30 cellular contexts compared by ENCODE assay signal in the genomic region with DNA sequence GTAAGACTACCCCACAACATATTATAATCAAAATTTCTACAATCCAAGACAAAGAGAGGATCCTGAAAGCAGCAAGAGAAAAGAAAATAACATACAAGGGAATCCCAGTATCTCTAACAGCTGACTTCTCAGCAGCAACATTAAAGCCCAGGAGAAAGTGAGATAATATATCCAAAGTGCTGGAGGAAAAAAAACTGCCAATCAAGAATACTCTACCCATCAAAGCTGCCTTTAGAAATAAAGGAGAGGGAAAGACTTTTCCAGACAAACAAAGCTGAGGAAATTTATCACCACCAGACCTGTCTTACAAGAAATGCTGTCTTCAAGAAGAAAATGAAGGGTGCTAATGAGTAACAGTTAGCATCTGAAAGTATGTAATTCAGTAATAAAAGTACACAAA.
"Had no signal": no experiment of that assay in that cellular context is flagged by ENCODE, and none has a peak within 500 bp of the region (broad histone marks: within the 10 kb centered on the region; RNA-seq: fewer than 3 reads in every experiment).

No MANE protein-coding gene starts in this region.

- H3K27ac ChIP-seq: adrenal gland, ascending aorta, body of pancreas, brain microvascular endothelial cell, breast epithelium, cardiac muscle cell had no signal

- H3K36me3 ChIP-seq: adrenal gland, ascending aorta, brain microvascular endothelial cell, breast epithelium, cardiac muscle cell had no signal

- H3K27me3 ChIP-seq: adrenal gland, ascending aorta, body of pancreas, brain microvascular endothelial cell, breast epithelium, cardiac muscle cell had no signal

- DNase-seq: activated effector memory CD4-positive, alpha-beta T cell treated with anti-CD3 and anti-CD28 coated beads, Interleukin-2, amount 50 U/mL, for 16 hours; activated effector memory CD4-positive, alpha-beta T cell treated with Interleukin-2 at 50 U/mL for 16 hours; activated gamma-delta T cell; activated gamma-delta T cell treated with Interleukin-2 at 50 U/mL for 16 hours; activated naive CD4-positive, alpha-beta T cell; activated naive CD4-positive, alpha-beta T cell treated with anti-CD3 and anti-CD28 coated beads for 36 hours; activated naive CD4-positive, alpha-beta T cell treated with anti-CD3 and anti-CD28 coated beads, Interleukin-2, amount 10 ng/mL, durations not matched to agents 7 days and 5 days; activated naive CD4-positive, alpha-beta T cell treated with anti-CD3 and anti-CD28 coated beads, Interleukin-2, amount 50 U/mL, for 16 hours; activated naive CD4-positive, alpha-beta T cell treated with Interleukin-2 at 50 U/mL for 16 hours; activated naive CD8-positive, alpha-beta T cell treated with anti-CD3 and anti-CD28 coated beads for 36 hours; activated naive CD8-positive, alpha-beta T cell treated with anti-CD3 and anti-CD28 coated beads, Interleukin-2, amount 10 ng/mL, durations not matched to agents 7 days and 5 days; activated naive CD8-positive, alpha-beta T cell treated with anti-CD3 and anti-CD28 coated beads, Interleukin-2, amount 50 U/mL, for 24 hours; activated T-cell treated with anti-CD3 and anti-CD28 coated beads, Interleukin-2, amount 50 U/mL, for 1 hour; activated T-cell treated with anti-CD3 and anti-CD28 coated beads, Interleukin-2, amount 50 U/mL, for 24 hours; activated T-cell treated with anti-CD3 and anti-CD28 coated beads, Interleukin-2, amount 50 U/mL, for 4 hours; activated T-cell treated with anti-CD3 and anti-CD28 coated beads, Interleukin-2, amount 50 U/mL, for 48 hours; activated T-cell treated with anti-CD3 and anti-CD28 coated beads, Interleukin-2, amount 50 U/mL, for 72 hours; adrenal gland; amniotic stem cell; amygdala; anterior cingulate cortex; aorta; body of pancreas; brain microvascular endothelial cell; caudate nucleus; central memory CD4-positive, alpha-beta T cell; cerebellar nuclear complex had no signal

- H3K9me3 ChIP-seq: adrenal gland had no signal

- H3K4me3 ChIP-seq: adrenal gland, ascending aorta, body of pancreas, breast epithelium, cardiac muscle cell had no signal
